Comparison of ENCODE assay signal across 10 cellular contexts in genomic region chr6:7042056-7042653, GRCh38.
DNase-seq lines count a peak whose midpoint lies in the region; ATAC-seq and TF ChIP-seq lines count a peak whose summit lies in the region.
"Had no signal": no experiment of that assay in that cellular context is flagged by ENCODE, and none has a peak within 500 bp of the region (broad histone marks: within the 10 kb centered on the region; RNA-seq: fewer than 3 reads in every experiment).

No MANE protein-coding gene starts in this region.

- WGBS in testis, 2 donors = 57 to 66% methylated on average over 12 of the region's 12 CpGs

- H3K4me3 Mint-ChIP-seq in IgD-negative memory B cell (peak overlapping the region in 1 of 4 donors; percentile 32), WTC11 (no peak overlapping the region)

- H3K27me3 Mint-ChIP-seq in IgD-negative memory B cell (no peaks in the 10 kb centered on the region), WTC11 (ENCODE audit: low read depth) (no peaks in the 10 kb centered on the region; the same call in none of the 2 replicates)

- H3K36me3 ChIP-seq in testis (ENCODE audit: low read depth, missing control alignments) = no peaks in the 10 kb centered on the region
- H3K36me3 ChIP-seq: HAP-1 had no signal

- CTCF ChIA-PET in WTC11 (lab: Charles Lee) = interaction anchor here (0.5 kb wide), 1 partner anchor 380 kb away, joined by 3 read pairs; no protein-coding TSS in a partner anchor

- 0 out of 2 replicates have a peak, but pooled peaks have one; percentile 21 for ATAC-seq in WTC11
- no peak for ATAC-seq in omental fat pad (ENCODE audit: low FRiP score)

- POLR2A ChIA-PET in WTC11 (lab: Charles Lee) = no interaction called here

- H3K9me3 Mint-ChIP-seq in IgD-negative memory B cell (no peaks in the 10 kb centered on the region), WTC11 (no peaks in the 10 kb centered on the region)

- H3K27ac Mint-ChIP-seq in IgD-negative memory B cell (peak overlapping the region; percentile 6 to 21 (median 16)), WTC11 (no peak overlapping the region)

- no peaks in the 10 kb centered on the region for H3K4me1 ChIP-seq in testis

- H3K9me3 ChIP-seq in testis = no peaks in the 10 kb centered on the region
- H3K9me3 ChIP-seq: HAP-1 had no signal

- TF ChIP-seq POLR2A in testis (IDR thresholded peaks at IDR 0.05) = no peak

- DNase-seq in WTC11 (ENCODE audit: low spot score) (no peak), iris pigment epithelial cell (ENCODE audit: low read depth) (peak; percentile 41), testis (peak; percentile 22), omental fat pad (ENCODE audit: low spot score) (no peak)
- DNase-seq in activated naive CD4-positive, alpha-beta T cell (lab: John Stamatoyannopoulos, UW) = no peak
- no peak for DNase-seq in stimulated activated CD4-positive, alpha-beta T cell treated with anti-CD3 and anti-CD28 coated beads, Interleukin-1b, Interleukin-23, amount 100 ng/mL, for 48 hours
- DNase-seq: NCI-H1417; stimulated activated CD4-positive, alpha-beta T cell treated with anti-CD3 and anti-CD28 coated beads, Interleukin-2, amount 100 ng/mL, for 48 hours had no signal

- intact Hi-C loops in testis (cut with DNase I; ENCODE audit: low total_unique reads) = no loop called here

- no peaks in the 10 kb centered on the region for H3K27me3 ChIP-seq in testis

- H3K36me3 Mint-ChIP-seq in IgD-negative memory B cell (no peaks in the 10 kb centered on the region), WTC11 (no peaks in the 10 kb centered on the region)

- no peak for TF ChIP-seq CTCF in WTC11 (IDR thresholded peaks at IDR 0.05)
- TF ChIP-seq CTCF in testis (IDR thresholded peaks at IDR 0.05) = no peak
- TF ChIP-seq CTCF in omental fat pad (IDR thresholded peaks at IDR 0.05) = no peak

- H3K4me3 ChIP-seq in testis = no peak overlapping the region
- H3K4me3 ChIP-seq: HAP-1 had no signal

- peaks cover 10 to 18% (median 13%) of the 10 kb centered on the region in 3 donors for H3K4me1 Mint-ChIP-seq in IgD-negative memory B cell
- peaks cover 23% of the 10 kb centered on the region for H3K4me1 Mint-ChIP-seq in WTC11

- H3K27ac ChIP-seq in testis = peak overlapping the region in 1 of 2 donors; percentile 30

TF ChIP-seq in WTC11, 78 proteins besides CTCF, POLR2A, EP300 and RAD21:
- TF ChIP-seq EMX1 (CRISPR knock-in tag; IDR thresholded peaks at IDR 0.05) = no peak
- TF ChIP-seq E2F1 (CRISPR knock-in tag; IDR thresholded peaks at IDR 0.05) = no peak
- no peak for TF ChIP-seq AR (CRISPR knock-in tag; IDR thresholded peaks at IDR 0.05)
- no peak for TF ChIP-seq SMAD4 (CRISPR knock-in tag; IDR thresholded peaks at IDR 0.05)
- TF ChIP-seq SMAD3 (CRISPR knock-in tag; IDR thresholded peaks at IDR 0.05; ENCODE audit: borderline replicate concordance) = no peak
- TF ChIP-seq RELA (CRISPR knock-in tag; IDR thresholded peaks at IDR 0.05; ENCODE audit: borderline replicate concordance) = no peak
- no peak for TF ChIP-seq ZNF671 (CRISPR knock-in tag; IDR thresholded peaks at IDR 0.05)
- no peak for TF ChIP-seq CDX4 (CRISPR knock-in tag; IDR thresholded peaks at IDR 0.05; ENCODE audit: borderline replicate concordance)
- no peak for TF ChIP-seq JAZF1 (CRISPR knock-in tag; IDR thresholded peaks at IDR 0.05)
- no peak for TF ChIP-seq CREB1 (CRISPR knock-in tag; IDR thresholded peaks at IDR 0.05)
- TF ChIP-seq HMGA2 (CRISPR knock-in tag; IDR thresholded peaks at IDR 0.05) = no peak
- TF ChIP-seq IRF1 (CRISPR knock-in tag; IDR thresholded peaks at IDR 0.05) = no peak
- no peak for TF ChIP-seq ZSCAN18 (CRISPR knock-in tag; IDR thresholded peaks at IDR 0.05)

Comparison
In these comparisons a context has a peak if more than half of its experiments do, and no peak if none do; other contexts are left out.
1. DNase-seq: peak in iris pigment epithelial cell (single experiment) and testis (single experiment); none in WTC11 (single experiment), activated naive CD4-positive, alpha-beta T cell (0 of 4), stimulated activated CD4-positive, alpha-beta T cell treated with anti-CD3 and anti-CD28 coated beads, Interleukin-1b, Interleukin-23, amount 100 ng/mL, for 48 hours (single experiment) and omental fat pad (single experiment).